In genomic region chr20:59744756-59745155, GRCh38 we compare ENCODE assay signal across 26 cellular contexts.
"Had no signal": no experiment of that assay in that cellular context is flagged by ENCODE, and none has a peak within 500 bp of the region (broad histone marks: within the 10 kb centered on the region; RNA-seq: fewer than 3 reads in every experiment).

No MANE protein-coding gene starts in this region.

- H3K36me3 ChIP-seq: adrenal gland, esophagus squamous epithelium, gastroesophageal sphincter, heart right ventricle had no signal

- H3K27ac ChIP-seq: adrenal gland, body of pancreas, epithelial cell of prostate, esophagus squamous epithelium, gastroesophageal sphincter, heart right ventricle had no signal

- ATAC-seq: activated CD4-positive, alpha-beta T cell treated with anti-CD3 and anti-CD28 coated beads for 36 hours; activated CD8-positive, alpha-beta memory T cell treated with anti-CD3 and anti-CD28 coated beads, Interleukin-2, amount 10 ng/mL, durations not matched to agents 7 days and 5 days; activated CD8-positive, alpha-beta T cell treated with anti-CD3 and anti-CD28 coated beads, Interleukin-2, amount 10 ng/mL, durations not matched to agents 7 days and 5 days; activated naive CD8-positive, alpha-beta T cell treated with anti-CD3 and anti-CD28 coated beads, Interleukin-2, amount 50 U/mL, for 24 hours; body of pancreas; effector memory CD8-positive, alpha-beta T cell; gastroesophageal sphincter; heart right ventricle had no signal

- H3K4me1 ChIP-seq: adrenal gland, body of pancreas had no signal

- H3K27me3 ChIP-seq: body of pancreas had no signal

- H3K9me3 ChIP-seq: adrenal gland, body of pancreas, esophagus squamous epithelium, gastroesophageal sphincter, heart right ventricle had no signal

- DNase-seq: activated CD4-positive, alpha-beta memory T cell treated with anti-CD3 and anti-CD28 coated beads for 36 hours; activated CD4-positive, alpha-beta T cell treated with anti-CD3 and anti-CD28 coated beads, Interleukin-2, amount 10 ng/mL, durations not matched to agents 24 days and 14 days; activated CD4-positive, CD25-positive, alpha-beta regulatory T cell; activated CD4-positive, CD25-positive, alpha-beta regulatory T cell treated with anti-CD3 and anti-CD28 coated beads, Interleukin-2, amount 50 U/mL, for 72 hours; activated CD8-positive, alpha-beta memory T cell treated with anti-CD3 and anti-CD28 coated beads, Interleukin-2, amount 10 ng/mL, durations not matched to agents 7 days and 5 days; activated CD8-positive, alpha-beta memory T cell treated with anti-CD3 and anti-CD28 coated beads, Interleukin-2, amount 50 U/mL, for 4 hours; activated CD8-positive, alpha-beta T cell treated with anti-CD3 and anti-CD28 coated beads, Interleukin-2, amount 10 ng/mL, durations not matched to agents 7 days and 5 days; activated effector memory CD4-positive, alpha-beta T cell treated with anti-CD3 and anti-CD28 coated beads, Interleukin-2, amount 50 U/mL, for 16 hours; activated naive CD4-positive, alpha-beta T cell treated with anti-CD3 and anti-CD28 coated beads for 36 hours; activated naive CD8-positive, alpha-beta T cell treated with anti-CD3 and anti-CD28 coated beads for 36 hours; activated naive CD8-positive, alpha-beta T cell treated with anti-CD3 and anti-CD28 coated beads, Interleukin-2, amount 50 U/mL, for 24 hours; activated T-cell treated with anti-CD3 and anti-CD28 coated beads, Interleukin-2, amount 50 U/mL, for 1 hour; activated T-cell treated with anti-CD3 and anti-CD28 coated beads, Interleukin-2, amount 50 U/mL, for 48 hours; adrenal gland; aorta; body of pancreas; cortex of kidney; dermis blood vessel endothelial cell; effector CD4-positive, alpha-beta T cell; effector memory CD8-positive, alpha-beta T cell; esophagus squamous epithelium; heart right ventricle; T-helper 2 cell had no signal

- H3K4me3 ChIP-seq: adrenal gland, body of pancreas, esophagus squamous epithelium, gastroesophageal sphincter, heart right ventricle had no signal
